ENCODE assay signal across 8 cellular contexts in the genomic region with DNA sequence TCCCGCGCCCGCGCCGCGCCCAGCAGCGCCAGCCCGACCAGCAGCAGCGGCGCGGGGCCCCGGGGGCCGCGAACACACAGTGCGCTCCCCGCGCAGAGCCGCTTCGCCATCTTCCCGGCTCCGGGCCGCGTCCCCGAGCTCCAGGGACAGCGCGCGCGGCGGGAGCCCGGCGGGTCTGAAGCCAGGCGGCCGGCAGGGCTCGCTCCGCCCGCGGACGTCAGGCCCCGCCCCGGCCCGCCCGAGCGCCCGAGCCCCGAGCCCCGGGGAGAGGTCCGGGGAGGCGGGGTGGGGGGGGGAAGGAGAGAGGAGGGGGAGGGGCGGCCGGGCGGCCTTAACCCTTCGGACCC. TPM values are rescaled to one million over a fixed set of nuclear protein-coding genes. Genes with fewer than 3 reads are reported as not detected.
DNase-seq lines count a peak whose midpoint lies in the region; ATAC-seq and TF ChIP-seq lines count a peak whose summit lies in the region.

TSS of gene LAMA5 (minus strand) at position 177 of the 347 bp plus-strand sequence. CDS start at position 110, 67 bp downstream.

- H3K27me3 Mint-ChIP-seq in activated T-cell treated with anti-CD3 and anti-CD28 coated beads, Interleukin-2, amount 50 U/mL, for 24 hours = peaks cover 49% of the 10 kb centered on the region

- DNase-seq in activated T-cell treated with anti-CD3 and anti-CD28 coated beads, Interleukin-2, amount 50 U/mL, for 24 hours = peak; percentile 50
- no peak for DNase-seq in activated T-cell treated with anti-CD3 and anti-CD28 coated beads, Interleukin-2, amount 50 U/mL, for 48 hours
- DNase-seq in NT2/D1 (ENCODE audit: low read depth, low spot score) = no peak
- no peak for DNase-seq in left lobe of liver (ENCODE audit: low spot score)
- DNase-seq in activated effector memory CD4-positive, alpha-beta T cell treated with anti-CD3 and anti-CD28 coated beads, Interleukin-2, amount 50 U/mL, for 16 hours = no peak
- DNase-seq in H4 (ENCODE audit: low spot score) = no peak

- H3K36me3 Mint-ChIP-seq in activated T-cell treated with anti-CD3 and anti-CD28 coated beads, Interleukin-2, amount 50 U/mL, for 24 hours (ENCODE audit: low read depth) = no peaks in the 10 kb centered on the region

- peak; percentile 57 for ATAC-seq in left lobe of liver

- H3K27ac Mint-ChIP-seq in activated T-cell treated with anti-CD3 and anti-CD28 coated beads, Interleukin-2, amount 50 U/mL, for 24 hours = no peak within 1 kb of the TSS

- peak within 1 kb of the TSS; percentile 95 for H3K4me3 ChIP-seq in NT2/D1 (ENCODE audit: insufficient read length, low read depth)

- H3K4me3 Mint-ChIP-seq in activated T-cell treated with anti-CD3 and anti-CD28 coated beads, Interleukin-2, amount 50 U/mL, for 24 hours = peak within 1 kb of the TSS; percentile 38

- no peaks in the 10 kb centered on the region for H3K9me3 Mint-ChIP-seq in activated T-cell treated with anti-CD3 and anti-CD28 coated beads, Interleukin-2, amount 50 U/mL, for 24 hours

- H3K9ac ChIP-seq in NT2/D1 (ENCODE audit: insufficient read length, low read depth) = peak within 1 kb of the TSS; percentile 97

- H3K27ac ChIP-seq in cingulate gyrus (ENCODE audit: low read depth, low read length) = peak within 1 kb of the TSS; percentile 79

- H3K9me3 ChIP-seq in NT2/D1 (ENCODE audit: insufficient read depth, low read length) = no peaks in the 10 kb centered on the region

- TF ChIP-seq CTCF in subcutaneous adipose tissue (IDR thresholded peaks at IDR 0.05; ENCODE audit: low read depth) = no peak

- H3K4me1 Mint-ChIP-seq in activated T-cell treated with anti-CD3 and anti-CD28 coated beads, Interleukin-2, amount 50 U/mL, for 24 hours (ENCODE audit: low read depth) = peaks cover 14% of the 10 kb centered on the region

- peaks cover 28% of the 10 kb centered on the region for H3K36me3 ChIP-seq in NT2/D1 (ENCODE audit: insufficient read depth, insufficient read length, low read length)

- H3K27me3 ChIP-seq in NT2/D1 (ENCODE audit: insufficient read depth, insufficient read length) = no peaks in the 10 kb centered on the region

- H3K4me1 ChIP-seq in NT2/D1 (ENCODE audit: insufficient read depth, insufficient read length) = peaks cover 63% of the 10 kb centered on the region

RNA-seq across cellular contexts. Expression of gene LAMA5, which starts in this region (rescaled TPM):
- total RNA-seq in left lobe of liver = 112 TPM
- total RNA-seq in subcutaneous adipose tissue = 100 to 1,000 TPM in 1 of 4 donors, 10 to 100 TPM in 3; 14.1 to 131 (median 34.5) TPM
- total RNA-seq in H4 (2014; rRNA removed; shearing (Covaris generic)) = 4.4 and 4.5 TPM in 2 replicates
